Comparison of ENCODE assay signal across 21 cellular contexts in genomic region chr10:78831001-78831400, GRCh38.
DNase-seq lines count a peak whose midpoint lies in the region; ATAC-seq and TF ChIP-seq lines count a peak whose summit lies in the region.
"Had no signal": no experiment of that assay in that cellular context is flagged by ENCODE, and none has a peak within 500 bp of the region (broad histone marks: within the 10 kb centered on the region; RNA-seq: fewer than 3 reads in every experiment).

No MANE protein-coding gene starts in this region.

- H3K9me3 ChIP-seq in GM23248 (ENCODE audit: low read depth) (no peaks in the 10 kb centered on the region), neural progenitor cell (ENCODE audit: low read depth) (peaks cover 6% of the 10 kb centered on the region), WERI-Rb-1 (ENCODE audit: severe bottlenecking) (no peaks in the 10 kb centered on the region)
- H3K9me3 ChIP-seq: SJCRH30 had no signal

- H3K4me1 ChIP-seq in GM23248 (ENCODE audit: insufficient read depth) = peaks cover 20% of the 10 kb centered on the region
- H3K4me1 ChIP-seq in neural progenitor cell = peaks cover 12% of the 10 kb centered on the region
- H3K4me1 ChIP-seq: SJCRH30 had no signal

- H3K4me3 ChIP-seq in GM23248 (no peak overlapping the region), neural progenitor cell (no peak overlapping the region), WERI-Rb-1 (ENCODE audit: low read depth, low read length) (no peak overlapping the region)
- H3K4me3 ChIP-seq: MG63, SJCRH30 had no signal

- H3F3A ChIP-seq in GM23248 (ENCODE audit: insufficient read depth) (peaks cover 6% of the 10 kb centered on the region; the same call in 1 of the 2 replicates), neural progenitor cell (ENCODE audit: low read depth) (no peaks in the 10 kb centered on the region)

- H3K27ac Mint-ChIP-seq in chondrocyte (ENCODE audit: unreplicated experiment) (peak overlapping the region; percentile 38), neural progenitor cell (peak overlapping the region; percentile 34)

- H3K4me3 Mint-ChIP-seq in chondrocyte (ENCODE audit: unreplicated experiment) = no peak overlapping the region
- H3K4me3 Mint-ChIP-seq in neural progenitor cell = no peak overlapping the region

- H3K36me3 Mint-ChIP-seq in chondrocyte (ENCODE audit: low read depth) (peaks cover 3% of the 10 kb centered on the region), neural progenitor cell (no peaks in the 10 kb centered on the region)

- H3K27ac ChIP-seq in GM23248 = no peak overlapping the region
- H3K27ac ChIP-seq in neural progenitor cell = no peak overlapping the region
- no peak overlapping the region for H3K27ac ChIP-seq in WERI-Rb-1
- H3K27ac ChIP-seq: C4-2B, SJCRH30 had no signal

- no peak overlapping the region for H3K9ac ChIP-seq in GM23248
- no peak overlapping the region for H3K9ac ChIP-seq in neural progenitor cell

- no peaks in the 10 kb centered on the region for H3K79me2 ChIP-seq in GM23248 (ENCODE audit: insufficient read depth)
- no peaks in the 10 kb centered on the region for H3K79me2 ChIP-seq in neural progenitor cell (ENCODE audit: low read depth)

- peaks cover 3% of the 10 kb centered on the region for H3K27me3 Mint-ChIP-seq in chondrocyte (ENCODE audit: low read depth)
- H3K27me3 Mint-ChIP-seq in neural progenitor cell (ENCODE audit: insufficient read depth, low read depth) = peaks cover 11% of the 10 kb centered on the region

- no peaks in the 10 kb centered on the region for H3K9me2 ChIP-seq in GM23248 (ENCODE audit: insufficient read depth)

- H3K9me3 Mint-ChIP-seq in chondrocyte (ENCODE audit: low read depth) (peaks cover 14% of the 10 kb centered on the region), neural progenitor cell (peaks cover 11% of the 10 kb centered on the region)

- no peak for ATAC-seq in GM18907 (IDR thresholded peaks at IDR 0.05; ENCODE audit: unreplicated experiment)

- no peak for TF ChIP-seq EP300 in Ishikawa (IDR thresholded peaks at IDR 0.05; ENCODE audit: borderline replicate concordance)

- H3K27me3 ChIP-seq in GM23248 (replicated peaks; ENCODE audit: insufficient read depth) (no peaks in the 10 kb centered on the region), neural progenitor cell (no peaks in the 10 kb centered on the region), WERI-Rb-1 (ENCODE audit: insufficient read depth, low read depth, severe bottlenecking) (no peaks in the 10 kb centered on the region)
- H3K27me3 ChIP-seq: MG63, SJCRH30 had no signal

- TF ChIP-seq CTCF in chondrocyte (IDR thresholded peaks at IDR 0.05) (no peak), neural progenitor cell (IDR thresholded peaks at IDR 0.05) (no peak), WERI-Rb-1 (IDR thresholded peaks at IDR 0.05; ENCODE audit: low read depth, low read length) (no peak)

- H4K20me1 ChIP-seq in GM23248 (ENCODE audit: insufficient read depth) (no peaks in the 10 kb centered on the region), neural progenitor cell (ENCODE audit: low read depth) (no peaks in the 10 kb centered on the region)

- no peak for TF ChIP-seq RAD21 in Ishikawa (IDR thresholded peaks at IDR 0.05; ENCODE audit: low read depth)

- in situ Hi-C loops in GM23248 (cut with MboI) = no loop called here

- H3K4me2 ChIP-seq in GM23248 (ENCODE audit: unreplicated experiment) = no peak overlapping the region
- no peak overlapping the region for H3K4me2 ChIP-seq in neural progenitor cell

- H3K4me1 Mint-ChIP-seq in chondrocyte (ENCODE audit: low read depth) (peaks cover 37% of the 10 kb centered on the region), neural progenitor cell (peaks cover 36% of the 10 kb centered on the region)

- 77 to 78% methylated on average over 7 of the region's 7 CpGs for WGBS in GM23248 (ENCODE audit: low coverage in 1 of 2, low lambda C conversion rate in 2 of 2, missing lambda C conversion rate in 2 of 2), 2 experiments

- H2AFZ ChIP-seq in GM23248 (peak overlapping the region; percentile 18; the same call in 1 of the 2 replicates), neural progenitor cell (replicated peaks) (no peak overlapping the region)

- no peaks in the 10 kb centered on the region for H3K36me3 ChIP-seq in GM23248 (ENCODE audit: low read depth)
- no peaks in the 10 kb centered on the region for H3K36me3 ChIP-seq in neural progenitor cell
- no peaks in the 10 kb centered on the region for H3K36me3 ChIP-seq in WERI-Rb-1
- H3K36me3 ChIP-seq: MG63, SJCRH30 had no signal

- no peak for DNase-seq in GM23248
- no peak for DNase-seq in chondrocyte (ENCODE audit: low spot score)
- no peak for DNase-seq in neural progenitor cell (ENCODE audit: low spot score)
- no peak for DNase-seq in islet precursor cell
- DNase-seq in WERI-Rb-1 = no peak
- DNase-seq: AML-193, DMS 273 treated with DMSO at 0.1 percent for 48 hours, DND-41, GOT3, Karpas-422, NCI-H1048, NCI-H1436 treated with DMSO at 0.1 percent for 48 hours, NCI-H2029, NCI-H345, NCI-H526, SJCRH30, SW 1271 had no signal

TF ChIP-seq in Ishikawa, 13 proteins besides CTCF, POLR2A, EP300 and RAD21:
- TF ChIP-seq YY1 (IDR thresholded peaks at IDR 0.05; ENCODE audit: low read depth) (no peak), TEAD4 (IDR thresholded peaks at IDR 0.05) (no peak), TCF12 (IDR thresholded peaks at IDR 0.05; ENCODE audit: low read depth) (no peak), FOXM1 (IDR thresholded peaks at IDR 0.05; ENCODE audit: borderline replicate concordance, low read depth) (no peak), CREB1 (IDR thresholded peaks at IDR 0.05; ENCODE audit: low read depth) (no peak), MAX (IDR thresholded peaks at IDR 0.05) (0 out of 2 replicates have a peak, but pooled peaks have one; percentile 30), EGR1 (IDR thresholded peaks at IDR 0.05) (no peak)
- TF ChIP-seq, protein P1, sequence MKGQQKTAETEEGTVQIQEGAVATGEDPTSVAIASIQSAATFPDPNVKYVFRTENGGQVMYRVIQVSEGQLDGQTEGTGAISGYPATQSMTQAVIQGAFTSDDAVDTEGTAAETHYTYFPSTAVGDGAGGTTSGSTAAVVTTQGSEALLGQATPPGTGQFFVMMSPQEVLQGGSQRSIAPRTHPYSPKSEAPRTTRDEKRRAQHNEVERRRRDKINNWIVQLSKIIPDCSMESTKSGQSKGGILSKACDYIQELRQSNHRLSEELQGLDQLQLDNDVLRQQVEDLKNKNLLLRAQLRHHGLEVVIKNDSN (IDR thresholded peaks at IDR 0.05) = no peak
